ENCODE assay signal across 14 cellular contexts in genomic region chr3:134365766-134366065, GRCh38. TPM values are rescaled to one million over a fixed set of nuclear protein-coding genes. Genes with fewer than 3 reads are reported as not detected.
DNase-seq lines count a peak whose midpoint lies in the region; ATAC-seq and TF ChIP-seq lines count a peak whose summit lies in the region.
"Had no signal": no experiment of that assay in that cellular context is flagged by ENCODE, and none has a peak within 500 bp of the region (broad histone marks: within the 10 kb centered on the region; RNA-seq: fewer than 3 reads in every experiment).

No MANE protein-coding gene starts in this region.

- no peaks in the 10 kb centered on the region for H3K9me3 Mint-ChIP-seq in T-cell
- H3K9me3 Mint-ChIP-seq: IgD-negative memory B cell had no signal

- DNase-seq in T-cell: no peak
- no peak for DNase-seq in right atrium auricular region (ENCODE audit: low spot score)
- no peak for DNase-seq in psoas muscle
- no peak for DNase-seq in activated CD4-positive, alpha-beta T cell treated with anti-CD3 and anti-CD28 coated beads, Interleukin-2, amount 50 U/mL, for 1 hour
- DNase-seq in DMS79 (lab: John Stamatoyannopoulos, UW): no peak
- no peak for DNase-seq in SKM-1 (lab: John Stamatoyannopoulos, UW; ENCODE audit: unreplicated experiment)
- DNase-seq: anterior cingulate cortex; CD4-positive, CD25-positive, alpha-beta regulatory T cell; NCI-H187; pancreas; T-helper 9 cell had no signal

- H3K9ac ChIP-seq in BLaER1 treated with 17β-estradiol and CSF1 and Interleukin-3, amounts not matched to agents 10 nM and 100 nM: no peak overlapping the region

- H3K27ac ChIP-seq in BLaER1 treated with 17β-estradiol and CSF1 and Interleukin-3, amounts not matched to agents 10 nM and 100 nM: no peak overlapping the region
- peak overlapping the region; percentile 96 to 100 for H3K27ac ChIP-seq in right atrium auricular region
- H3K27ac ChIP-seq in psoas muscle: peak overlapping the region; percentile 19

- 83 to 94% (median 89%) methylated on average over 4 of the region's 4 CpGs for WGBS in psoas muscle, 3 donors

- no peaks in the 10 kb centered on the region for H3K27me3 Mint-ChIP-seq in T-cell

- no peak overlapping the region for H3K4me3 ChIP-seq in BLaER1 treated with 17β-estradiol and CSF1 and Interleukin-3, amounts not matched to agents 10 nM and 100 nM
- no peak overlapping the region for H3K4me3 ChIP-seq in right atrium auricular region
- no peak overlapping the region for H3K4me3 ChIP-seq in psoas muscle
- H3K4me3 ChIP-seq: pancreas had no signal

- H3K4me2 ChIP-seq in BLaER1 treated with 17β-estradiol and CSF1 and Interleukin-3, amounts not matched to agents 10 nM and 100 nM: peak overlapping the region in 7 of 11 experiments; percentile 96 to 98 (median 98); a peak in 11 of 22 replicates

- H3K27ac Mint-ChIP-seq in T-cell: peak overlapping the region in 1 of 2 donors; percentile 8
- H3K27ac Mint-ChIP-seq: IgD-negative memory B cell had no signal

- H3K9me3 ChIP-seq in BLaER1 treated with 17β-estradiol and CSF1 and Interleukin-3, amounts not matched to agents 10 nM and 100 nM (replicated peaks in 1 of 11): no peaks in the 10 kb centered on the region
- H3K9me3 ChIP-seq in right atrium auricular region (no peaks in the 10 kb centered on the region), psoas muscle (no peaks in the 10 kb centered on the region)
- H3K9me3 ChIP-seq: pancreas had no signal

- POLR2A ChIA-PET in T-cell (lab: Charles Lee): no interaction called here

- intact Hi-C loops in psoas muscle (cut with DNase I): no loop called here

- no peaks in the 10 kb centered on the region; a peak in 2 of 22 replicates for H3K36me3 ChIP-seq in BLaER1 treated with 17β-estradiol and CSF1 and Interleukin-3, amounts not matched to agents 10 nM and 100 nM
- peaks cover 94% of the 10 kb centered on the region for H3K36me3 ChIP-seq in right atrium auricular region
- H3K36me3 ChIP-seq in psoas muscle (ENCODE audit: insufficient read depth in 1 of 2, low read depth in 1 of 2): peaks cover 0 to 93% of the 10 kb centered on the region in 2 donors

- peaks cover 0 to 27% (median 0%) of the 10 kb centered on the region in 11 experiments; a peak in 7 of 22 replicates for H4K20me1 ChIP-seq in BLaER1 treated with 17β-estradiol and CSF1 and Interleukin-3, amounts not matched to agents 10 nM and 100 nM

- ATAC-seq in T-cell (replicated peaks in 1 of 4): no peak
- no peak for ATAC-seq in psoas muscle
- no peak for ATAC-seq in HG03175 (IDR thresholded peaks at IDR 0.05; ENCODE audit: unreplicated experiment)
- ATAC-seq: pancreas had no signal

- TF ChIP-seq CTCF in right atrium auricular region (IDR thresholded peaks at IDR 0.05) (no peak), psoas muscle (IDR thresholded peaks at IDR 0.05) (no peak)

- peaks cover 0 to 34% (median 4%) of the 10 kb centered on the region in 11 experiments; a peak in 9 of 22 replicates for H3K27me3 ChIP-seq in BLaER1 treated with 17β-estradiol and CSF1 and Interleukin-3, amounts not matched to agents 10 nM and 100 nM
- H3K27me3 ChIP-seq in right atrium auricular region (no peaks in the 10 kb centered on the region), psoas muscle (ENCODE audit: insufficient read depth in 3 of 3, low read length in 2 of 3) (no peaks in the 10 kb centered on the region)
- H3K27me3 ChIP-seq: pancreas had no signal

- H3K4me1 Mint-ChIP-seq in T-cell: peaks cover 26 to 29% (median 27%) of the 10 kb centered on the region in 3 donors

- H3K4me1 ChIP-seq in BLaER1 treated with 17β-estradiol and CSF1 and Interleukin-3, amounts not matched to agents 10 nM and 100 nM: peaks cover 18 to 56% (median 38%) of the 10 kb centered on the region in 10 experiments
- H3K4me1 ChIP-seq in right atrium auricular region (peaks cover 0 to 100% of the 10 kb centered on the region in 2 donors), psoas muscle (peaks cover 100% of the 10 kb centered on the region)

- CTCF ChIA-PET in T-cell (lab: Charles Lee): no interaction called here

- no peaks in the 10 kb centered on the region for H3K36me3 Mint-ChIP-seq in T-cell
- H3K36me3 Mint-ChIP-seq: CD4-positive, CD25-positive, alpha-beta regulatory T cell; IgD-negative memory B cell had no signal

- H3K4me3 Mint-ChIP-seq in T-cell: peak overlapping the region in 2 of 3 donors; percentile 43 to 76

RNA-seq across cellular contexts. Expression of gene AMOTL2, which starts 8.5 kb away (rescaled TPM):
- under 1 TPM in 3 of 5 donors, not detected in 2; 0.20 to 0.96 (median 0.76) TPM for total RNA-seq in T-cell
- total RNA-seq in right atrium auricular region: 100 to 1,000 TPM in 1 of 2 donors, 10 to 100 TPM in 1; 62.3 to 119 TPM
- total RNA-seq in psoas muscle: 10 to 100 TPM; 16.5 to 36.6 (median 29.6) TPM
- 1 to 10 TPM; 4.0 to 6.1 (median 5.1) TPM for polyA plus RNA-seq in psoas muscle
- total RNA-seq: CD4-positive, CD25-positive, alpha-beta regulatory T cell had no signal
- polyA plus RNA-seq: CD4-positive, CD25-positive, alpha-beta regulatory T cell; IgD-negative memory B cell had no signal

Comparison
In these comparisons a context has a peak if more than half of its experiments do, and no peak if none do; other contexts are left out.
1. H3K27ac ChIP-seq: peak in right atrium auricular region (2 of 2) and psoas muscle (single experiment); none in BLaER1 treated with 17β-estradiol and CSF1 and Interleukin-3, amounts not matched to agents 10 nM and 100 nM (0 of 11).
2. RNA of gene AMOTL2, which starts 8.5 kb away (total RNA-seq): 62.3 to 119 TPM in right atrium auricular region and 16.5 to 36.6 TPM in psoas muscle; 0.20 to 0.96 TPM in T-cell; every median in the first group is over 4 times any median in the second.